In the genomic region with DNA sequence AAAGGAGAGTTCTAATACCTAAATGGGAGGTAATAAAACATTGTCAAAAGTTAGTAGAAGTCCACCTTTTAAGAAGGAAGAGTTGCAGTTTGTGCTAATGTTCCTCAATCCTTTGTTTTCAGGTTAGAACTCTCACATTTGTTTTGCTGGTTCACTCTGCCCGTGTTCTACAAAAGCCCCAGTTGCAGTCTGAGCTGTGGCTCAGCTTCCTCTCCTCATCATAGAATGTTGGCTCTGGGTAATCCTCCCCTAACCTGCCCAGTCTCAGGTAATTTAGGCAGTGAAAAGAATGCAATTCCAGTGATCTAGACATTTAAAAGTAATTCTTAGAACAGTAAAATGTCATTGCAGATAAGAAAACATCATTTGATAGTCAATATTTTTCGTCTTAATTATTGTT, we compare ENCODE assay signal across 23 cellular contexts.
"Had no signal": no experiment of that assay in that cellular context is flagged by ENCODE, and none has a peak within 500 bp of the region (broad histone marks: within the 10 kb centered on the region; RNA-seq: fewer than 3 reads in every experiment).

No MANE protein-coding gene starts in this region.

- H3K9me3 ChIP-seq: colonic mucosa, right atrium auricular region, testis, transverse colon had no signal

- H3K4me1 ChIP-seq: colonic mucosa, right atrium auricular region, testis, transverse colon had no signal

- H2AFZ ChIP-seq: hepatocyte had no signal

- H3K79me2 ChIP-seq: hepatocyte had no signal

- H3K4me3 Mint-ChIP-seq: activated naive CD8-positive, alpha-beta T cell; immature natural killer cell; mesothelial cell of epicardium; naive B cell; nephron progenitor cell had no signal

- H3K27ac ChIP-seq: colonic mucosa, hepatocyte, right atrium auricular region, testis, transverse colon had no signal

- H3K27me3 Mint-ChIP-seq: activated naive CD8-positive, alpha-beta T cell had no signal

- H3K9me3 Mint-ChIP-seq: mesothelial cell of epicardium, naive B cell, nephron progenitor cell had no signal

- H3K4me3 ChIP-seq: colonic mucosa, hepatocyte, right atrium auricular region, testis, transverse colon had no signal

- H3K36me3 Mint-ChIP-seq: activated naive CD8-positive, alpha-beta T cell; immature natural killer cell; mesothelial cell of epicardium; naive B cell had no signal

- H3K4me2 ChIP-seq: hepatocyte had no signal

- H3K27me3 ChIP-seq: colonic mucosa, hepatocyte, right atrium auricular region, testis, transverse colon had no signal

- H3K27ac Mint-ChIP-seq: activated naive CD8-positive, alpha-beta T cell; immature natural killer cell; mesothelial cell of epicardium; nephron progenitor cell had no signal

- H3K36me3 ChIP-seq: colonic mucosa, right atrium auricular region, transverse colon had no signal

- H3K4me1 Mint-ChIP-seq: immature natural killer cell, naive B cell had no signal

- DNase-seq: activated CD4-positive, alpha-beta T cell treated with anti-CD3 and anti-CD28 coated beads for 48 hours; activated CD4-positive, alpha-beta T cell treated with anti-CD3 and anti-CD28 coated beads, Interleukin-2, amount 50 U/mL, for 48 hours; activated CD8-positive, alpha-beta memory T cell treated with anti-CD3 and anti-CD28 coated beads for 24 hours; activated effector memory CD4-positive, alpha-beta T cell treated with Interleukin-2 at 50 U/mL for 16 hours; activated naive CD4-positive, alpha-beta T cell treated with Interleukin-2 at 50 U/mL for 16 hours; anterior cingulate cortex; cerebellar nuclear complex; colonic mucosa; effector CD8-positive, alpha-beta T cell; immature natural killer cell; kidney; left colon; mammary epithelial cell; naive B cell; nephron progenitor cell; stimulated activated CD4-positive, alpha-beta T cell treated with anti-CD3 and anti-CD28 coated beads, Interleukin-15, amount 100 ng/mL, for 24 hours; stimulated activated naive CD4-positive, alpha-beta T cell treated with Interleukin-2 at 50 U/mL for 16 hours; testis; transverse colon had no signal
